26 cellular contexts compared by ENCODE assay signal in genomic region chr3:59726279-59726678, GRCh38.
DNase-seq lines count a peak whose midpoint lies in the region; ATAC-seq and TF ChIP-seq lines count a peak whose summit lies in the region.
"Had no signal": no experiment of that assay in that cellular context is flagged by ENCODE, and none has a peak within 500 bp of the region (broad histone marks: within the 10 kb centered on the region; RNA-seq: fewer than 3 reads in every experiment).

No MANE protein-coding gene starts in this region.

- H3K79me2 ChIP-seq in GM23338 (replicated peaks; ENCODE audit: insufficient read depth), result no peaks in the 10 kb centered on the region

- H3K4me3 ChIP-seq in GM23338, result no peak overlapping the region
- H3K4me3 ChIP-seq: SJSA1, tibial artery had no signal

- H3K27me3 Mint-ChIP-seq in activated naive CD8-positive, alpha-beta T cell treated with anti-CD3 and anti-CD28 coated beads, Interleukin-2, amount 50 U/mL, for 24 hours, result no peaks in the 10 kb centered on the region
- peaks cover 5% of the 10 kb centered on the region for H3K27me3 Mint-ChIP-seq in activated naive CD8-positive, alpha-beta T cell treated with anti-CD3 and anti-CD28 coated beads for 36 hours
- H3K27me3 Mint-ChIP-seq in GM23338 (ENCODE audit: insufficient read depth, low read depth, poor library complexity), result no peaks in the 10 kb centered on the region
- peaks cover 11% of the 10 kb centered on the region for H3K27me3 Mint-ChIP-seq in progenitor cell of endocrine pancreas

- no peak overlapping the region for H3K4me3 Mint-ChIP-seq in activated naive CD8-positive, alpha-beta T cell treated with anti-CD3 and anti-CD28 coated beads, Interleukin-2, amount 50 U/mL, for 24 hours
- no peak overlapping the region for H3K4me3 Mint-ChIP-seq in activated naive CD8-positive, alpha-beta T cell treated with anti-CD3 and anti-CD28 coated beads for 36 hours
- H3K4me3 Mint-ChIP-seq in GM23338 (no peak overlapping the region), progenitor cell of endocrine pancreas (ENCODE audit: low read depth) (no peak overlapping the region)
- no peak overlapping the region for H3K4me3 Mint-ChIP-seq in stimulated activated effector memory CD8-positive, alpha-beta T cell treated with anti-CD3 and anti-CD28 coated beads, Interleukin-12 subunit alpha, Interleukin-12 subunit beta, amount 100 ng/mL, for 72 hours
- H3K4me3 Mint-ChIP-seq: immature natural killer cell; natural killer cell treated with Interleukin-12 subunit alpha and Interleukin-12 subunit beta and Interleukin-15 and Interleukin-18, amount 100 ng/mL, for 72 hours had no signal

- no peak overlapping the region for H3K4me2 ChIP-seq in GM23338

- no peaks in the 10 kb centered on the region for H3F3A ChIP-seq in GM23338 (replicated peaks; ENCODE audit: low read depth)

- no peaks in the 10 kb centered on the region for H3K27me3 ChIP-seq in GM23338 (ENCODE audit: insufficient read depth)
- H3K27me3 ChIP-seq: SJSA1, tibial artery had no signal

- POLR2A ChIA-PET in RWPE1 (lab: Yijun Ruan, JAX; ENCODE audit: low non-redundant PET), result no interaction called here

- no peak overlapping the region for H3K27ac ChIP-seq in GM23338 (ENCODE audit: low read depth)
- no peak overlapping the region for H3K27ac ChIP-seq in RWPE1
- H3K27ac ChIP-seq: SJSA1, tibial artery, VCaP had no signal

- no peaks in the 10 kb centered on the region for H3K36me3 ChIP-seq in GM23338 (ENCODE audit: insufficient read depth)
- H3K36me3 ChIP-seq: SJSA1, tibial artery had no signal

- TF ChIP-seq CTCF in GM23338 (conservative IDR thresholded peaks at IDR 0.05; ENCODE audit: low read depth in 2 of 2) (no peak), RWPE1 (conservative IDR thresholded peaks at IDR 0.05; ENCODE audit: low read depth) (no peak), progenitor cell of endocrine pancreas (IDR thresholded peaks at IDR 0.05; ENCODE audit: unreplicated experiment) (no peak)

- peak; percentile 4 for DNase-seq in activated naive CD8-positive, alpha-beta T cell treated with anti-CD3 and anti-CD28 coated beads, Interleukin-2, amount 50 U/mL, for 24 hours
- no peak for DNase-seq in activated naive CD8-positive, alpha-beta T cell treated with anti-CD3 and anti-CD28 coated beads for 36 hours
- no peak for DNase-seq in GM23338 (ENCODE audit: low spot score)
- DNase-seq in RWPE1 (ENCODE audit: low spot score), result peak; percentile 4
- peak in 1 of 2 donors; percentile 53 for DNase-seq in stimulated activated effector memory CD8-positive, alpha-beta T cell treated with anti-CD3 and anti-CD28 coated beads, Interleukin-12 subunit alpha, Interleukin-12 subunit beta, amount 100 ng/mL, for 72 hours (ENCODE audit: low spot score in 2 of 2)
- DNase-seq in progenitor cell of endocrine pancreas (ENCODE audit: low spot score, unreplicated experiment), result no peak
- DNase-seq: activated CD4-positive, alpha-beta T cell treated with anti-CD3 and anti-CD28 coated beads, Interleukin-2, amount 50 U/mL, for 1 hour; activated CD8-positive, alpha-beta memory T cell treated with anti-CD3 and anti-CD28 coated beads, Interleukin-2, amount 50 U/mL, for 48 hours; activated effector memory CD4-positive, alpha-beta T cell treated with anti-CD3 and anti-CD28 coated beads, Interleukin-2, amount 50 U/mL, for 16 hours; central memory CD4-positive, alpha-beta T cell; cortex of kidney; effector memory CD4-positive, alpha-beta T cell; immature natural killer cell; NCI-H1092; NCI-H187; NCI-H446 treated with DMSO at 0.1 percent for 48 hours; NCI-H82; RPMI8226; stimulated activated CD8-positive, alpha-beta memory T cell treated with anti-CD3 and anti-CD28 coated beads, Interleukin-4, amount 100 ng/mL, for 48 hours; T1000; tibial artery had no signal

- CTCF ChIA-PET in RWPE1 (lab: Yijun Ruan, JAX), result no interaction called here

- 0 out of 2 replicates have a peak overlapping the region, but pooled peaks have one; percentile 14 for H2AFZ ChIP-seq in GM23338

- peaks cover 17% of the 10 kb centered on the region for H3K4me1 Mint-ChIP-seq in activated naive CD8-positive, alpha-beta T cell treated with anti-CD3 and anti-CD28 coated beads, Interleukin-2, amount 50 U/mL, for 24 hours
- H3K4me1 Mint-ChIP-seq in activated naive CD8-positive, alpha-beta T cell treated with anti-CD3 and anti-CD28 coated beads for 36 hours, result peaks cover 3% of the 10 kb centered on the region
- 0 out of 3 replicates have a peak, but pooled peaks cover 2% of the 10 kb centered on the region for H3K4me1 Mint-ChIP-seq in GM23338
- peaks cover 14% of the 10 kb centered on the region for H3K4me1 Mint-ChIP-seq in stimulated activated effector memory CD8-positive, alpha-beta T cell treated with anti-CD3 and anti-CD28 coated beads, Interleukin-12 subunit alpha, Interleukin-12 subunit beta, amount 100 ng/mL, for 72 hours
- peaks cover 2% of the 10 kb centered on the region for H3K4me1 Mint-ChIP-seq in progenitor cell of endocrine pancreas (ENCODE audit: low read depth)

- H3K9me3 Mint-ChIP-seq in activated naive CD8-positive, alpha-beta T cell treated with anti-CD3 and anti-CD28 coated beads, Interleukin-2, amount 50 U/mL, for 24 hours, result peaks cover 17% of the 10 kb centered on the region
- peaks cover 10% of the 10 kb centered on the region for H3K9me3 Mint-ChIP-seq in activated naive CD8-positive, alpha-beta T cell treated with anti-CD3 and anti-CD28 coated beads for 36 hours
- H3K9me3 Mint-ChIP-seq in GM23338, result no peaks in the 10 kb centered on the region; the same call in 2 of the 3 replicates
- peaks cover 6% of the 10 kb centered on the region for H3K9me3 Mint-ChIP-seq in stimulated activated effector memory CD8-positive, alpha-beta T cell treated with anti-CD3 and anti-CD28 coated beads, Interleukin-12 subunit alpha, Interleukin-12 subunit beta, amount 100 ng/mL, for 72 hours
- H3K9me3 Mint-ChIP-seq in progenitor cell of endocrine pancreas (ENCODE audit: low read depth), result no peaks in the 10 kb centered on the region
- H3K9me3 Mint-ChIP-seq: immature natural killer cell had no signal

- ATAC-seq in activated naive CD8-positive, alpha-beta T cell treated with anti-CD3 and anti-CD28 coated beads, Interleukin-2, amount 50 U/mL, for 24 hours, result peak; percentile 68
- ATAC-seq in GM23338 (no peak), GM19395 (IDR thresholded peaks at IDR 0.05; ENCODE audit: unreplicated experiment) (no peak)
- ATAC-seq in stimulated activated effector memory CD8-positive, alpha-beta T cell treated with anti-CD3 and anti-CD28 coated beads, Interleukin-12 subunit alpha, Interleukin-12 subunit beta, amount 100 ng/mL, for 72 hours, result peak; percentile 86
- ATAC-seq: HCT116 had no signal

- H4K20me1 ChIP-seq in GM23338 (replicated peaks; ENCODE audit: insufficient read depth), result no peaks in the 10 kb centered on the region

- peaks cover 28% of the 10 kb centered on the region for H3K9me2 ChIP-seq in GM23338 (ENCODE audit: insufficient read depth)

- no peak overlapping the region for H3K27ac Mint-ChIP-seq in activated naive CD8-positive, alpha-beta T cell treated with anti-CD3 and anti-CD28 coated beads, Interleukin-2, amount 50 U/mL, for 24 hours
- no peak overlapping the region for H3K27ac Mint-ChIP-seq in activated naive CD8-positive, alpha-beta T cell treated with anti-CD3 and anti-CD28 coated beads for 36 hours
- H3K27ac Mint-ChIP-seq in GM23338 (no peak overlapping the region), progenitor cell of endocrine pancreas (no peak overlapping the region)
- H3K27ac Mint-ChIP-seq in stimulated activated effector memory CD8-positive, alpha-beta T cell treated with anti-CD3 and anti-CD28 coated beads, Interleukin-12 subunit alpha, Interleukin-12 subunit beta, amount 100 ng/mL, for 72 hours, result no peak overlapping the region
- H3K27ac Mint-ChIP-seq: immature natural killer cell; natural killer cell treated with Interleukin-12 subunit alpha and Interleukin-12 subunit beta and Interleukin-15 and Interleukin-18, amount 100 ng/mL, for 72 hours had no signal

- H3K36me3 Mint-ChIP-seq in activated naive CD8-positive, alpha-beta T cell treated with anti-CD3 and anti-CD28 coated beads, Interleukin-2, amount 50 U/mL, for 24 hours (ENCODE audit: low read depth), result no peaks in the 10 kb centered on the region
- H3K36me3 Mint-ChIP-seq in activated naive CD8-positive, alpha-beta T cell treated with anti-CD3 and anti-CD28 coated beads for 36 hours, result no peaks in the 10 kb centered on the region
- H3K36me3 Mint-ChIP-seq in GM23338 (ENCODE audit: low read depth) (no peaks in the 10 kb centered on the region; the same call in 2 of the 3 replicates), progenitor cell of endocrine pancreas (ENCODE audit: insufficient read depth) (no peaks in the 10 kb centered on the region)
- no peaks in the 10 kb centered on the region for H3K36me3 Mint-ChIP-seq in stimulated activated effector memory CD8-positive, alpha-beta T cell treated with anti-CD3 and anti-CD28 coated beads, Interleukin-12 subunit alpha, Interleukin-12 subunit beta, amount 100 ng/mL, for 72 hours
- H3K36me3 Mint-ChIP-seq: natural killer cell treated with Interleukin-12 subunit alpha and Interleukin-12 subunit beta and Interleukin-15 and Interleukin-18, amount 100 ng/mL, for 72 hours had no signal

- H3K4me1 ChIP-seq in GM23338 (ENCODE audit: insufficient read depth), result no peaks in the 10 kb centered on the region
- H3K4me1 ChIP-seq: SJSA1, tibial artery had no signal

TF ChIP-seq in GM23338, 12 proteins besides CTCF, POLR2A, EP300 and RAD21 (continues in another document):
- no peak for TF ChIP-seq ZNF114 (CRISPR knock-in tag; IDR thresholded peaks at IDR 0.05)
- no peak for TF ChIP-seq EZH2phosphoT487 (IDR thresholded peaks at IDR 0.05; ENCODE audit: unreplicated experiment)

Comparison
In these comparisons a context has a peak if more than half of its experiments do, and no peak if none do; other contexts are left out.
1. DNase-seq: peak in activated naive CD8-positive, alpha-beta T cell treated with anti-CD3 and anti-CD28 coated beads, Interleukin-2, amount 50 U/mL, for 24 hours (single experiment) and RWPE1 (single experiment); none in activated naive CD8-positive, alpha-beta T cell treated with anti-CD3 and anti-CD28 coated beads for 36 hours (single experiment), GM23338 (single experiment) and progenitor cell of endocrine pancreas (single experiment).
2. ATAC-seq: peak in activated naive CD8-positive, alpha-beta T cell treated with anti-CD3 and anti-CD28 coated beads, Interleukin-2, amount 50 U/mL, for 24 hours (single experiment) and stimulated activated effector memory CD8-positive, alpha-beta T cell treated with anti-CD3 and anti-CD28 coated beads, Interleukin-12 subunit alpha, Interleukin-12 subunit beta, amount 100 ng/mL, for 72 hours (single experiment); none in GM23338 (single experiment) and GM19395 (single experiment).